23 cellular contexts compared by ENCODE assay signal in genomic region chr9:1154739-1155138, GRCh38.
"Had no signal": no experiment of that assay in that cellular context is flagged by ENCODE, and none has a peak within 500 bp of the region (broad histone marks: within the 10 kb centered on the region; RNA-seq: fewer than 3 reads in every experiment).

No MANE protein-coding gene starts in this region.

- H3K9me3 ChIP-seq: esophagus squamous epithelium, gastrocnemius medialis, heart right ventricle, left lung, lower lobe of right lung, mucosa of descending colon had no signal

- H3K36me3 ChIP-seq: esophagus squamous epithelium, gastrocnemius medialis, heart right ventricle, left lung, lower lobe of right lung had no signal

- H3K27me3 ChIP-seq: dorsolateral prefrontal cortex, esophagus squamous epithelium, gastrocnemius medialis, heart right ventricle, left lung had no signal

- DNase-seq: dermis blood vessel endothelial cell; dorsolateral prefrontal cortex; effector CD4-positive, alpha-beta T cell; effector memory CD8-positive, alpha-beta T cell; endodermal cell; erythroblast; esophagus squamous epithelium; foreskin melanocyte; gastrocnemius medialis; glutamatergic neuron; head of caudate nucleus; heart right ventricle; hippocampal formation; left cardiac atrium; left lung; left ventricle myocardium superior; lower lobe of right lung; mesenchymal stem cell; mucosa of descending colon; naive B cell; naive thymus-derived CD8-positive, alpha-beta T cell had no signal

- H3K27ac ChIP-seq: dorsolateral prefrontal cortex, epithelial cell of prostate, esophagus squamous epithelium, gastrocnemius medialis, heart right ventricle, left lung, lower lobe of right lung had no signal

- H3K4me3 ChIP-seq: dorsolateral prefrontal cortex, esophagus squamous epithelium, gastrocnemius medialis, heart right ventricle, left lung, lower lobe of right lung, mucosa of descending colon had no signal

- H3K4me1 ChIP-seq: esophagus squamous epithelium, gastrocnemius medialis, heart right ventricle, left lung, lower lobe of right lung had no signal

- ATAC-seq: effector memory CD8-positive, alpha-beta T cell; esophagus mucosa; gastrocnemius medialis; heart right ventricle; left cardiac atrium; left lung; left ventricle myocardium superior; lower lobe of right lung; mucosa of descending colon; naive thymus-derived CD8-positive, alpha-beta T cell had no signal
